ENCODE assay signal across 25 cellular contexts in genomic region chr19:16226878-16227836, GRCh38. TPM values are rescaled to one million over a fixed set of nuclear protein-coding genes. Genes with fewer than 3 reads are reported as not detected.
DNase-seq lines count a peak whose midpoint lies in the region; ATAC-seq and TF ChIP-seq lines count a peak whose summit lies in the region.
"Had no signal": no experiment of that assay in that cellular context is flagged by ENCODE, and none has a peak within 500 bp of the region (broad histone marks: within the 10 kb centered on the region; RNA-seq: fewer than 3 reads in every experiment).

No MANE protein-coding gene starts in this region.

- whole genome bisulfite sequencing in IMR-90 (ENCODE audit: extremely low coverage in 2 of 2, insufficient read length in 1 of 2), 2 experiments: 97% methylated on average over 15 of the region's 33 CpGs; no CpG with 5 or more reads in 1 of the 2 experiments
- 87 to 92% methylated on average over 32 to 33 of the region's 33 CpGs for WGBS in aorta, 2 donors

- no peak for DNase-seq in stimulated activated naive CD8-positive, alpha-beta T cell treated with anti-CD3 and anti-CD28 coated beads, Interleukin-15, amount 100 ng/mL, for 72 hours
- DNase-seq in stimulated activated naive CD8-positive, alpha-beta T cell treated with anti-CD3 and anti-CD28 coated beads, Interleukin-15, Interleukin-2, amounts not matched to agents 100 U/mL and 50 U/mL, for 24 hours: no peak
- no peak for DNase-seq in IMR-90
- peak in 1 of 2 donors; percentile 45 for DNase-seq in aorta
- no peak for DNase-seq in DMS153 (lab: John Stamatoyannopoulos, UW)
- DNase-seq in NCI-H1105 treated with DMSO at 0.1 percent for 48 hours (lab: John Stamatoyannopoulos, UW): no peak
- DNase-seq: Calu3; CD8-positive, alpha-beta memory T cell; DMS53; GDM1; H9; KG1; NCI-H1105; NCI-H2029 treated with DMSO at 0.1 percent for 48 hours; NCI-H226; NCI-H510A treated with DMSO at 0.1 percent for 48 hours; NCI-H748 treated with DMSO at 0.1 percent for 48 hours had no signal

- peak overlapping the region in 1 of 2 donors; percentile 67 for H3K27ac Mint-ChIP-seq in stimulated activated naive CD8-positive, alpha-beta T cell treated with anti-CD3 and anti-CD28 coated beads, Interleukin-15, amount 100 ng/mL, for 72 hours

- no peak overlapping the region for H2AK5ac ChIP-seq in IMR-90 (ENCODE audit: low read depth, low read length)

- H3K27ac ChIP-seq in IMR-90 (ENCODE audit: insufficient read depth, low read length): no peak overlapping the region
- no peak overlapping the region for H3K27ac ChIP-seq in aorta (ENCODE audit: low read depth in 1 of 2, low read length in 2 of 2)
- H3K27ac ChIP-seq: HL-60, SJSA1 had no signal

- H3K9ac ChIP-seq in IMR-90 (ENCODE audit: low read depth, low read length): no peak overlapping the region

- H4K20me1 ChIP-seq in IMR-90 (ENCODE audit: insufficient read depth, low read length): peaks cover 38% of the 10 kb centered on the region

- H3K56ac ChIP-seq in IMR-90 (ENCODE audit: extremely low read depth, insufficient read depth, low read length): no peak overlapping the region

- peaks cover 1% of the 10 kb centered on the region; the same call in 1 of the 2 replicates for H3K9me3 ChIP-seq in IMR-90 (ENCODE audit: control insufficient read depth, insufficient read depth, low read length)
- no peaks in the 10 kb centered on the region for H3K9me3 ChIP-seq in aorta (ENCODE audit: control insufficient read depth, low read length)
- H3K9me3 ChIP-seq: SJSA1 had no signal

- peaks cover 26% of the 10 kb centered on the region for H3K4me1 Mint-ChIP-seq in stimulated activated naive CD8-positive, alpha-beta T cell treated with anti-CD3 and anti-CD28 coated beads, Interleukin-15, amount 100 ng/mL, for 72 hours
- H3K4me1 Mint-ChIP-seq: CD8-positive, alpha-beta memory T cell; H9 had no signal

- no peak overlapping the region for H3K23ac ChIP-seq in IMR-90 (ENCODE audit: low read depth, low read length)

- H3K4me3 ChIP-seq in IMR-90 (ENCODE audit: insufficient read depth, low read depth, low read length) (no peak overlapping the region), aorta (ENCODE audit: low read length in 2 of 2) (no peak overlapping the region)
- H3K4me3 ChIP-seq: SJSA1 had no signal

- H3K27me3 ChIP-seq in IMR-90 (ENCODE audit: control insufficient read depth, insufficient read depth, low read length): no peaks in the 10 kb centered on the region
- no peaks in the 10 kb centered on the region for H3K27me3 ChIP-seq in aorta (ENCODE audit: control insufficient read depth in 1 of 2, insufficient read depth in 2 of 2, low read length in 1 of 2)
- H3K27me3 ChIP-seq: SJSA1 had no signal

- H2AK9ac ChIP-seq in IMR-90 (replicated peaks; ENCODE audit: low read depth, low read length, poor library complexity): no peak overlapping the region

- H4K91ac ChIP-seq in IMR-90 (ENCODE audit: insufficient read depth, low read depth, low read length): no peak overlapping the region

- no peak overlapping the region for H3K4ac ChIP-seq in IMR-90 (ENCODE audit: low read depth, low read length)

- no peak overlapping the region for H3K4me3 Mint-ChIP-seq in stimulated activated naive CD8-positive, alpha-beta T cell treated with anti-CD3 and anti-CD28 coated beads, Interleukin-15, amount 100 ng/mL, for 72 hours
- H3K4me3 Mint-ChIP-seq: CD8-positive, alpha-beta memory T cell; H9 had no signal

- H3K9me3 Mint-ChIP-seq in stimulated activated naive CD8-positive, alpha-beta T cell treated with anti-CD3 and anti-CD28 coated beads, Interleukin-15, amount 100 ng/mL, for 72 hours: no peaks in the 10 kb centered on the region

- TF ChIP-seq RAD21 in IMR-90 (IDR thresholded peaks at IDR 0.05; ENCODE audit: low read length): no peak

- peaks cover 12% of the 10 kb centered on the region; the same call in 1 of the 2 replicates for H3K9me1 ChIP-seq in IMR-90 (ENCODE audit: insufficient read depth, low read length)

- H3K36me3 ChIP-seq in IMR-90 (ENCODE audit: control insufficient read depth, insufficient read depth, low read length) (peaks cover 78% of the 10 kb centered on the region), aorta (ENCODE audit: control insufficient read depth in 1 of 2, insufficient read depth in 2 of 2, low read length in 1 of 2) (peaks cover 0 to 5% of the 10 kb centered on the region in 2 donors)

- in situ Hi-C loops in IMR-90 (cut with MboI; ENCODE audit: low sequenced_read_pairs): no loop called here

- H3K27me3 Mint-ChIP-seq in stimulated activated naive CD8-positive, alpha-beta T cell treated with anti-CD3 and anti-CD28 coated beads, Interleukin-15, amount 100 ng/mL, for 72 hours: no peaks in the 10 kb centered on the region
- H3K27me3 Mint-ChIP-seq: CD8-positive, alpha-beta memory T cell had no signal

- H3K4me2 ChIP-seq in IMR-90 (ENCODE audit: low read depth, low read length): no peak overlapping the region

- CTCF ChIA-PET in IMR-90 (lab: Yijun Ruan, JAX): no interaction called here

- H2AFZ ChIP-seq in IMR-90 (replicated peaks; ENCODE audit: low read length, poor library complexity): peak overlapping the region; percentile 58

- POLR2A ChIA-PET in IMR-90 (lab: Charles Lee; ENCODE audit: unreplicated experiment): interaction anchor here (0.6 kb wide), 1 partner anchor 16 kb away, joined by 3 read pairs; no protein-coding TSS in a partner anchor

- no peak overlapping the region for H4K8ac ChIP-seq in IMR-90 (ENCODE audit: low read depth in 2 of 2, low read length in 2 of 2)

- H2BK15ac ChIP-seq in IMR-90 (ENCODE audit: low read depth, low read length): no peak overlapping the region

- TF ChIP-seq POLR2A in IMR-90 (IDR thresholded peaks at IDR 0.05; ENCODE audit: low read depth, low read length): no peak

- TF ChIP-seq CTCF in IMR-90 (conservative IDR thresholded peaks at IDR 0.05; ENCODE audit: low read depth, low read length): no peak

- H2BK120ac ChIP-seq in IMR-90 (ENCODE audit: low read depth, low read length): no peak overlapping the region

- dilution Hi-C loops in IMR-90 (cut with HindIII; ENCODE audit: low sequenced_read_pairs, unreplicated experiment): no loop called here

- H3K4me1 ChIP-seq in IMR-90 (ENCODE audit: control insufficient read depth, insufficient read depth, low read length) (no peaks in the 10 kb centered on the region), aorta (ENCODE audit: control insufficient read depth in 1 of 2, insufficient read depth in 2 of 2, low read length in 2 of 2) (no peaks in the 10 kb centered on the region)
- H3K4me1 ChIP-seq: SJSA1 had no signal

- peaks cover 22 to 53% of the 10 kb centered on the region in 2 experiments for H3K79me1 ChIP-seq in IMR-90 (ENCODE audit: low read depth in 1 of 2, low read length in 2 of 2)

- no peak overlapping the region for H3K14ac ChIP-seq in IMR-90 (replicated peaks; ENCODE audit: low read depth, low read length)

- no peak overlapping the region for H2BK5ac ChIP-seq in IMR-90 (ENCODE audit: low read depth, low read length, poor library complexity, severe bottlenecking)

- intact Hi-C loops in IMR-90 (cut with micrococcal nuclease) (no loop called here), aorta (cut with DNase I) (no loop called here)

- H2BK20ac ChIP-seq in IMR-90 (ENCODE audit: low read depth, low read length): no peak overlapping the region

- no peak overlapping the region for H4K5ac ChIP-seq in IMR-90 (ENCODE audit: low read depth, low read length)

- no TSS peak for BruUV-seq in IMR-90 (replicated peaks; lab: Mats Ljungman, UMichigan)

- no peak overlapping the region for H3K18ac ChIP-seq in IMR-90 (ENCODE audit: low read depth, low read length)

- peak; percentile 26 for ATAC-seq in stimulated activated naive CD8-positive, alpha-beta T cell treated with anti-CD3 and anti-CD28 coated beads, Interleukin-15, amount 100 ng/mL, for 72 hours
- no peak for ATAC-seq in stimulated activated naive CD8-positive, alpha-beta T cell treated with anti-CD3 and anti-CD28 coated beads, Interleukin-15, Interleukin-2, amounts not matched to agents 100 U/mL and 50 U/mL, for 24 hours
- ATAC-seq in IMR-90 (ENCODE audit: low read depth): no peak
- peak; percentile 9 for ATAC-seq in esophagus mucosa
- peak; percentile 20 for ATAC-seq in aorta (ENCODE audit: low FRiP score)
- ATAC-seq in GM19328 (IDR thresholded peaks at IDR 0.05; ENCODE audit: unreplicated experiment): no peak
- ATAC-seq: HepG2 had no signal

TF ChIP-seq in IMR-90, 13 proteins besides CTCF, POLR2A, EP300 and RAD21:
- TF ChIP-seq, protein P1, sequence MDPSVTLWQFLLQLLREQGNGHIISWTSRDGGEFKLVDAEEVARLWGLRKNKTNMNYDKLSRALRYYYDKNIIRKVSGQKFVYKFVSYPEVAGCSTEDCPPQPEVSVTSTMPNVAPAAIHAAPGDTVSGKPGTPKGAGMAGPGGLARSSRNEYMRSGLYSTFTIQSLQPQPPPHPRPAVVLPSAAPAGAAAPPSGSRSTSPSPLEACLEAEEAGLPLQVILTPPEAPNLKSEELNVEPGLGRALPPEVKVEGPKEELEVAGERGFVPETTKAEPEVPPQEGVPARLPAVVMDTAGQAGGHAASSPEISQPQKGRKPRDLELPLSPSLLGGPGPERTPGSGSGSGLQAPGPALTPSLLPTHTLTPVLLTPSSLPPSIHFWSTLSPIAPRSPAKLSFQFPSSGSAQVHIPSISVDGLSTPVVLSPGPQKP (IDR thresholded peaks at IDR 0.05; ENCODE audit: borderline replicate concordance, low read depth, low read length): no peak
- TF ChIP-seq RCOR1 (IDR thresholded peaks at IDR 0.05; ENCODE audit: insufficient replicate concordance, low read length) (no peak), MAZ (IDR thresholded peaks at IDR 0.05; ENCODE audit: borderline replicate concordance, low read depth, low read length) (no peak), CEBPB (IDR thresholded peaks at IDR 0.05; ENCODE audit: low read depth, low read length) (no peak)
TF ChIP-seq in IMR-90: peak in this region for 0.

RNA-seq across cellular contexts. Expression of gene AP1M1, which starts 29.4 kb away (rescaled TPM):
- total RNA-seq in IMR-90 (2012; rRNA removed) (85.1 and 85.8 TPM in 2 replicates), esophagus mucosa (37.7 TPM), aorta (10 to 100 TPM; 74.7 TPM)
- polyA plus RNA-seq in IMR-90 (2012; rRNA removed) (97.4 and 99.1 TPM in 2 replicates), aorta (10 to 100 TPM; 25.2 to 62.4 TPM)
- 70.2 and 144 TPM in 2 replicates for polyA plus RNA-seq in IMR-90 (2012; cell fraction: cytosol; rRNA removed)
- 123 and 181 TPM in 2 replicates for polyA plus RNA-seq in IMR-90 (2012; cell fraction: nucleus; rRNA removed; ENCODE audit: low replicate concordance)

RNA-seq across cellular contexts. Expression of gene FAM32A, which starts 41.9 kb away (rescaled TPM):
- total RNA-seq in IMR-90 (2012; rRNA removed) (99.2 and 99.5 TPM in 2 replicates), esophagus mucosa (40.4 TPM), aorta (10 to 100 TPM; 46.1 to 46.4 TPM)
- polyA plus RNA-seq in IMR-90 (2012; rRNA removed) (127 and 130 TPM in 2 replicates), aorta (10 to 100 TPM; 80.6 to 89.5 TPM)
- polyA plus RNA-seq in IMR-90 (2012; cell fraction: cytosol; rRNA removed): 90.2 and 102 TPM in 2 replicates
- polyA plus RNA-seq in IMR-90 (2012; cell fraction: nucleus; rRNA removed; ENCODE audit: low replicate concordance): 46.1 and 82.1 TPM in 2 replicates

RNA-seq across cellular contexts. Expression of gene CIB3, which starts 53.8 kb away (rescaled TPM):
- total RNA-seq in IMR-90 (2012; rRNA removed) (not detected in 2 replicates), esophagus mucosa (not detected), aorta (not detected)
- polyA plus RNA-seq in IMR-90 (2012; rRNA removed) (not detected in 2 replicates), aorta (under 1 TPM in 1 of 2 donors, not detected in 1; 0.95 TPM)
- polyA plus RNA-seq in IMR-90 (2012; cell fraction: cytosol; rRNA removed): not detected in 2 replicates
- not detected in 2 replicates for polyA plus RNA-seq in IMR-90 (2012; cell fraction: nucleus; rRNA removed; ENCODE audit: low replicate concordance)
- total RNA-seq: A673; Calu3; CD8-positive, alpha-beta memory T cell; H9; HepG2; HT-29; SJSA1 had no signal
- polyA plus RNA-seq: BJ; CD8-positive, alpha-beta memory T cell; HepG2 had no signal

Comparison
In these comparisons a context has a peak if more than half of its experiments do, and no peak if none do; other contexts are left out.
1. ATAC-seq: peak in stimulated activated naive CD8-positive, alpha-beta T cell treated with anti-CD3 and anti-CD28 coated beads, Interleukin-15, amount 100 ng/mL, for 72 hours (single experiment), esophagus mucosa (single experiment) and aorta (single experiment); none in stimulated activated naive CD8-positive, alpha-beta T cell treated with anti-CD3 and anti-CD28 coated beads, Interleukin-15, Interleukin-2, amounts not matched to agents 100 U/mL and 50 U/mL, for 24 hours (single experiment), IMR-90 (single experiment) and GM19328 (single experiment).